Comparison of ENCODE assay signal across 1 cellular context in genomic region chr3:128845695-128846491, GRCh38.
TF ChIP-seq lines count a peak whose summit lies in the region.

No MANE protein-coding gene starts in this region.

TF ChIP-seq in K562, 482 proteins besides CTCF, POLR2A, EP300 and RAD21 (continued from another document and continues in another):
- TF ChIP-seq, protein P1, sequence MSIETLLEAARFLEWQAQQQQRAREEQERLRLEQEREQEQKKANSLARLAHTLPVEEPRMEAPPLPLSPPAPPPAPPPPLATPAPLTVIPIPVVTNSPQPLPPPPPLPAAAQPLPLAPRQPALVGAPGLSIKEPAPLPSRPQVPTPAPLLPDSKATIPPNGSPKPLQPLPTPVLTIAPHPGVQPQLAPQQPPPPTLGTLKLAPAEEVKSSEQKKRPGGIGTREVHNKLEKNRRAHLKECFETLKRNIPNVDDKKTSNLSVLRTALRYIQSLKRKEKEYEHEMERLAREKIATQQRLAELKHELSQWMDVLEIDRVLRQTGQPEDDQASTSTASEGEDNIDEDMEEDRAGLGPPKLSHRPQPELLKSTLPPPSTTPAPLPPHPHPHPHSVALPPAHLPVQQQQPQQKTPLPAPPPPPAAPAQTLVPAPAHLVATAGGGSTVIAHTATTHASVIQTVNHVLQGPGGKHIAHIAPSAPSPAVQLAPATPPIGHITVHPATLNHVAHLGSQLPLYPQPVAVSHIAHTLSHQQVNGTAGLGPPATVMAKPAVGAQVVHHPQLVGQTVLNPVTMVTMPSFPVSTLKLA (conservative IDR thresholded peaks at IDR 0.05): peak in 1 of 2 experiments; percentile 33; a peak in 1 of 4 replicates
- TF ChIP-seq NFE2 (IDR thresholded peaks at IDR 0.05; ENCODE audit: low read depth) (no peak), FUS (optimal IDR thresholded peaks at IDR 0.05; ENCODE audit: low read depth, low read length) (no peak), ZNF354B (CRISPR knock-in tag; IDR thresholded peaks at IDR 0.05) (no peak), ZNF511 (CRISPR knock-in tag; IDR thresholded peaks at IDR 0.05) (no peak), RREB1 (CRISPR knock-in tag; IDR thresholded peaks at IDR 0.05) (no peak), ZNF263 (CRISPR knock-in tag; IDR thresholded peaks at IDR 0.05; ENCODE audit: borderline replicate concordance) (no peak), ZNF41 (CRISPR knock-in tag; conservative IDR thresholded peaks at IDR 0.05) (no peak), CEBPG (CRISPR knock-in tag; IDR thresholded peaks at IDR 0.05) (no peak), CEBPG (tag; conservative IDR thresholded peaks at IDR 0.05 in 1 of 2, IDR thresholded peaks at IDR 0.05 in 1 of 2) (no peak), ZNF395 (CRISPR knock-in tag; IDR thresholded peaks at IDR 0.05) (no peak), WHSC1 (IDR thresholded peaks at IDR 0.05; ENCODE audit: low read length) (no peak), CREM (IDR thresholded peaks at IDR 0.05; ENCODE audit: low read depth) (no peak), BRD4 (IDR thresholded peaks at IDR 0.05) (no peak), HNRNPUL1 (IDR thresholded peaks at IDR 0.05; ENCODE audit: low read length) (no peak), IRF2 (CRISPR knock-in tag; IDR thresholded peaks at IDR 0.05) (no peak), TOE1 (IDR thresholded peaks at IDR 0.05; ENCODE audit: borderline replicate concordance) (no peak), TOE1 (CRISPR knock-in tag; IDR thresholded peaks at IDR 0.05; ENCODE audit: borderline replicate concordance, low read depth) (no peak), ZKSCAN8 (CRISPR knock-in tag; IDR thresholded peaks at IDR 0.05) (no peak), MYNN (IDR thresholded peaks at IDR 0.05) (peak; percentile 58; the same call in 1 of the 2 replicates), MYNN (CRISPR knock-in tag; IDR thresholded peaks at IDR 0.05) (no peak), YY1 (IDR thresholded peaks at IDR 0.05; ENCODE audit: borderline replicate concordance in 1 of 3, control insufficient read depth in 1 of 3, extremely low read depth in 1 of 3, insufficient read depth in 3 of 3, insufficient read length in 1 of 3, insufficient replicate concordance in 2 of 3, low read depth in 1 of 3, low read length in 2 of 3) (peak in 1 of 3 experiments; percentile 48), ZNF12 (CRISPR knock-in tag; IDR thresholded peaks at IDR 0.05) (no peak), GATA2 (CRISPR knock-in tag; IDR thresholded peaks at IDR 0.05) (no peak), HDAC3 (IDR thresholded peaks at IDR 0.05; ENCODE audit: borderline replicate concordance, partially characterized antibody) (no peak), TBL1XR1 (IDR thresholded peaks at IDR 0.05; ENCODE audit: low read length in 2 of 2) (no peak), GATAD2B (IDR thresholded peaks at IDR 0.05; ENCODE audit: borderline replicate concordance) (no peak), PRMT5 (CRISPR knock-in tag; IDR thresholded peaks at IDR 0.05) (no peak), RBFOX2 (IDR thresholded peaks at IDR 0.05; ENCODE audit: low read depth, low read length) (peak; percentile 65), XRCC3 (IDR thresholded peaks at IDR 0.05) (no peak), ZNF740 (CRISPR knock-in tag; IDR thresholded peaks at IDR 0.05) (no peak), ZNF740 (tag; IDR thresholded peaks at IDR 0.05) (no peak), E2F4 (CRISPR knock-in tag; IDR thresholded peaks at IDR 0.05; ENCODE audit: low read depth) (no peak), CHD2 (IDR thresholded peaks at IDR 0.05; ENCODE audit: low read depth, low read length) (no peak), FOXP4 (CRISPR knock-in tag; IDR thresholded peaks at IDR 0.05; ENCODE audit: borderline replicate concordance) (no peak)
- TF ChIP-seq, protein P2, sequence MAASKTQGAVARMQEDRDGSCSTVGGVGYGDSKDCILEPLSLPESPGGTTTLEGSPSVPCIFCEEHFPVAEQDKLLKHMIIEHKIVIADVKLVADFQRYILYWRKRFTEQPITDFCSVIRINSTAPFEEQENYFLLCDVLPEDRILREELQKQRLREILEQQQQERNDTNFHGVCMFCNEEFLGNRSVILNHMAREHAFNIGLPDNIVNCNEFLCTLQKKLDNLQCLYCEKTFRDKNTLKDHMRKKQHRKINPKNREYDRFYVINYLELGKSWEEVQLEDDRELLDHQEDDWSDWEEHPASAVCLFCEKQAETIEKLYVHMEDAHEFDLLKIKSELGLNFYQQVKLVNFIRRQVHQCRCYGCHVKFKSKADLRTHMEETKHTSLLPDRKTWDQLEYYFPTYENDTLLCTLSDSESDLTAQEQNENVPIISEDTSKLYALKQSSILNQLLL (CRISPR knock-in tag; IDR thresholded peaks at IDR 0.05; ENCODE audit: borderline replicate concordance): no peak
- TF ChIP-seq, protein P3, sequence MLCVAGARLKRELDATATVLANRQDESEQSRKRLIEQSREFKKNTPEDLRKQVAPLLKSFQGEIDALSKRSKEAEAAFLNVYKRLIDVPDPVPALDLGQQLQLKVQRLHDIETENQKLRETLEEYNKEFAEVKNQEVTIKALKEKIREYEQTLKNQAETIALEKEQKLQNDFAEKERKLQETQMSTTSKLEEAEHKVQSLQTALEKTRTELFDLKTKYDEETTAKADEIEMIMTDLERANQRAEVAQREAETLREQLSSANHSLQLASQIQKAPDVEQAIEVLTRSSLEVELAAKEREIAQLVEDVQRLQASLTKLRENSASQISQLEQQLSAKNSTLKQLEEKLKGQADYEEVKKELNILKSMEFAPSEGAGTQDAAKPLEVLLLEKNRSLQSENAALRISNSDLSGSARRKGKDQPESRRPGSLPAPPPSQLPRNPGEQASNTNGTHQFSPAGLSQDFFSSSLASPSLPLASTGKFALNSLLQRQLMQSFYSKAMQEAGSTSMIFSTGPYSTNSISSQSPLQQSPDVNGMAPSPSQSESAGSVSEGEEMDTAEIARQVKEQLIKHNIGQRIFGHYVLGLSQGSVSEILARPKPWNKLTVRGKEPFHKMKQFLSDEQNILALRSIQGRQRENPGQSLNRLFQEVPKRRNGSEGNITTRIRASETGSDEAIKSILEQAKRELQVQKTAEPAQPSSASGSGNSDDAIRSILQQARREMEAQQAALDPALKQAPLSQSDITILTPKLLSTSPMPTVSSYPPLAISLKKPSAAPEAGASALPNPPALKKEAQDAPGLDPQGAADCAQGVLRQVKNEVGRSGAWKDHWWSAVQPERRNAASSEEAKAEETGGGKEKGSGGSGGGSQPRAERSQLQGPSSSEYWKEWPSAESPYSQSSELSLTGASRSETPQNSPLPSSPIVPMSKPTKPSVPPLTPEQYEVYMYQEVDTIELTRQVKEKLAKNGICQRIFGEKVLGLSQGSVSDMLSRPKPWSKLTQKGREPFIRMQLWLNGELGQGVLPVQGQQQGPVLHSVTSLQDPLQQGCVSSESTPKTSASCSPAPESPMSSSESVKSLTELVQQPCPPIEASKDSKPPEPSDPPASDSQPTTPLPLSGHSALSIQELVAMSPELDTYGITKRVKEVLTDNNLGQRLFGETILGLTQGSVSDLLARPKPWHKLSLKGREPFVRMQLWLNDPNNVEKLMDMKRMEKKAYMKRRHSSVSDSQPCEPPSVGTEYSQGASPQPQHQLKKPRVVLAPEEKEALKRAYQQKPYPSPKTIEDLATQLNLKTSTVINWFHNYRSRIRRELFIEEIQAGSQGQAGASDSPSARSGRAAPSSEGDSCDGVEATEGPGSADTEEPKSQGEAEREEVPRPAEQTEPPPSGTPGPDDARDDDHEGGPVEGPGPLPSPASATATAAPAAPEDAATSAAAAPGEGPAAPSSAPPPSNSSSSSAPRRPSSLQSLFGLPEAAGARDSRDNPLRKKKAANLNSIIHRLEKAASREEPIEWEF (CRISPR knock-in tag; IDR thresholded peaks at IDR 0.05): no peak
- TF ChIP-seq, protein P4, sequence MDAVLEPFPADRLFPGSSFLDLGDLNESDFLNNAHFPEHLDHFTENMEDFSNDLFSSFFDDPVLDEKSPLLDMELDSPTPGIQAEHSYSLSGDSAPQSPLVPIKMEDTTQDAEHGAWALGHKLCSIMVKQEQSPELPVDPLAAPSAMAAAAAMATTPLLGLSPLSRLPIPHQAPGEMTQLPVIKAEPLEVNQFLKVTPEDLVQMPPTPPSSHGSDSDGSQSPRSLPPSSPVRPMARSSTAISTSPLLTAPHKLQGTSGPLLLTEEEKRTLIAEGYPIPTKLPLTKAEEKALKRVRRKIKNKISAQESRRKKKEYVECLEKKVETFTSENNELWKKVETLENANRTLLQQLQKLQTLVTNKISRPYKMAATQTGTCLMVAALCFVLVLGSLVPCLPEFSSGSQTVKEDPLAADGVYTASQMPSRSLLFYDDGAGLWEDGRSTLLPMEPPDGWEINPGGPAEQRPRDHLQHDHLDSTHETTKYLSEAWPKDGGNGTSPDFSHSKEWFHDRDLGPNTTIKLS (IDR thresholded peaks at IDR 0.05; ENCODE audit: borderline replicate concordance, low read depth): peak; percentile 37; the same call in 1 of the 2 replicates
